Comparison of ENCODE assay signal across 1 cellular context in genomic region chr1:88877911-88878310, GRCh38.
TF ChIP-seq lines count a peak whose summit lies in the region.

No MANE protein-coding gene starts in this region.

TF ChIP-seq in GM12878, 131 proteins besides CTCF, POLR2A, EP300 and RAD21:
- TF ChIP-seq ZNF274 (IDR thresholded peaks at IDR 0.05; ENCODE audit: insufficient read depth, insufficient read length), result no peak
- TF ChIP-seq PAX5 (IDR thresholded peaks at IDR 0.05; ENCODE audit: borderline replicate concordance, low read depth, low read length), result no peak
- TF ChIP-seq IRF3 (IDR thresholded peaks at IDR 0.05), result no peak
- TF ChIP-seq LARP7 (IDR thresholded peaks at IDR 0.05), result no peak
